Comparison of ENCODE assay signal across 1 cellular context in the genomic region with DNA sequence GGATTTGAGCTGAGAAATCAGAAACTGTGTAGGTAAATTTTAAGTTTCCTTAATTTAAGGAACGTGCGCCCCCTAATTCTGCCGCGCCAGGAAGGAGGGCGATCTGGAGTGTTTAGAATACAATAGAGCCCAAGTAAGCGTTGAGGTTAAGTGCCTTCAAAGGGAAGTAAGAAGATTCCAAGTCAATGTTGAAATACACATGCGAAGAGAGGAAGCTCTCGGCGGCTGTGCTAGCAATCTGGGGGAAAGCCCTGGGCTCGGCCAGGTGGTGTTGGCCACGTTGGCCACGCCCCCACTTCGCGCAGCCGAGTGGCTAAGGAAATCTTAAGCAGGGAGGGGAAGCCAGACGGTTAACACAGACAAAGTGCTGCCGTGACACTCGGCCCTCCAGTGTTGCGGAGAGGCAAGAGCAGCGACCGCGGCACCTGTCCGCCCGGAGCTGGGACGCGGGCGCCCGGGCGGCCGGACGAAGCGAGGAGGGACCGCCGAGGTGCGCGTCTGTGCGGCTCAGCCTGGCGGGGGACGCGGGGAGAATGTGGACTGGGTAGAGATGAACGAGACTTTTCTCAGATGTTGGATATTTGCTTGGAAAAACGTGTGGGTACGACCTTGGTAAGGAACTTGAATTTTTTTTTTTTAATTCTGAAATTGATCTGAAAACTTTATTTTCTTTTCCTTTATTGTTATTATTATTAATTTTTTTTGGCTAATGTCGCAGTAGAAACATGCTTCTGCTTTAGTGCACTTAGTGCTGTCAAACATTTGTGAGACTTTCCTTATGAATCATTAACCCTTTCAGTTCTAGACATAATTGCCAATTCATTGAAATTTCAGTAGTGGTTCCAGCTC.
TF ChIP-seq lines count a peak whose summit lies in the region.

A gene (plus strand): TSS at position 353 of the 849 bp plus-strand sequence. CDS start 218 bp downstream, at position 571.

TF ChIP-seq in H1, 55 proteins besides CTCF, POLR2A, EP300 and RAD21 (continued from another document):
- peak; percentile 90 for TF ChIP-seq CTBP2 (IDR thresholded peaks at IDR 0.05; ENCODE audit: borderline replicate concordance, insufficient read depth, insufficient read length, low read length)
- no peak for TF ChIP-seq NANOG (IDR thresholded peaks at IDR 0.05; ENCODE audit: insufficient read depth, low read depth, low read length, poor library complexity, severe bottlenecking)
- TF ChIP-seq, protein P1, sequence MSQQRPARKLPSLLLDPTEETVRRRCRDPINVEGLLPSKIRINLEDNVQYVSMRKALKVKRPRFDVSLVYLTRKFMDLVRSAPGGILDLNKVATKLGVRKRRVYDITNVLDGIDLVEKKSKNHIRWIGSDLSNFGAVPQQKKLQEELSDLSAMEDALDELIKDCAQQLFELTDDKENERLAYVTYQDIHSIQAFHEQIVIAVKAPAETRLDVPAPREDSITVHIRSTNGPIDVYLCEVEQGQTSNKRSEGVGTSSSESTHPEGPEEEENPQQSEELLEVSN (IDR thresholded peaks at IDR 0.05) = peak; percentile 45; the same call in 1 of the 2 replicates
- no peak for TF ChIP-seq CHD2 (IDR thresholded peaks at IDR 0.05; ENCODE audit: low read length)
- peak; percentile 38; the same call in 1 of the 2 replicates for TF ChIP-seq SUZ12 (IDR thresholded peaks at IDR 0.05; ENCODE audit: low read length)
- TF ChIP-seq ASH2L (IDR thresholded peaks at IDR 0.05; ENCODE audit: low read length) = peak; percentile 62
- TF ChIP-seq PHF8 (conservative IDR thresholded peaks at IDR 0.05; ENCODE audit: low read depth, low read length) = 0 out of 2 replicates have a peak, but pooled peaks have one; percentile 22
- TF ChIP-seq KDM4A (IDR thresholded peaks at IDR 0.05; ENCODE audit: low read depth, low read length, severe bottlenecking) = peak; percentile 57
- peak; percentile 37 for TF ChIP-seq TAF7 (optimal IDR thresholded peaks at IDR 0.05; ENCODE audit: borderline replicate concordance, low read depth, low read length)
